Comparison of ENCODE assay signal across 12 cellular contexts in genomic region chr18:12279781-12280531, GRCh38. TPM values are rescaled to one million over a fixed set of nuclear protein-coding genes. Genes with fewer than 3 reads are reported as not detected.
DNase-seq lines count a peak whose midpoint lies in the region; ATAC-seq and TF ChIP-seq lines count a peak whose summit lies in the region.
"Had no signal": no experiment of that assay in that cellular context is flagged by ENCODE, and none has a peak within 500 bp of the region (broad histone marks: within the 10 kb centered on the region; RNA-seq: fewer than 3 reads in every experiment).

No MANE protein-coding gene starts in this region.

- no peak overlapping the region for H3K4me3 Mint-ChIP-seq in progenitor cell of endocrine pancreas (ENCODE audit: low read depth)
- H3K4me3 Mint-ChIP-seq in activated naive CD8-positive, alpha-beta T cell treated with anti-CD3 and anti-CD28 coated beads, Interleukin-2, amount 50 U/mL, for 24 hours = no peak overlapping the region
- H3K4me3 Mint-ChIP-seq: activated naive CD8-positive, alpha-beta T cell treated with anti-CD3 and anti-CD28 coated beads for 36 hours had no signal

- peak overlapping the region; percentile 94 for H3K27ac ChIP-seq in left ventricle myocardium inferior (replicated peaks)
- H3K27ac ChIP-seq: 22Rv1 had no signal

- H3K27ac Mint-ChIP-seq in progenitor cell of endocrine pancreas = peak overlapping the region; percentile 90
- H3K27ac Mint-ChIP-seq in activated naive CD8-positive, alpha-beta T cell treated with anti-CD3 and anti-CD28 coated beads, Interleukin-2, amount 50 U/mL, for 24 hours = no peak overlapping the region
- H3K27ac Mint-ChIP-seq: activated naive CD8-positive, alpha-beta T cell treated with anti-CD3 and anti-CD28 coated beads for 36 hours had no signal

- intact Hi-C loops in Right ventricle myocardium inferior (cut with DNase I) (loop anchor here (2.0 to 10.0 kb wide), 4 partner anchors 37 to 375 kb away; partner anchors contain the start of genes AFG3L2 and SPIRE1), cardiac septum (cut with DNase I) (loop anchor here (2.0 to 5.0 kb wide), 2 partner anchors 37 to 97 kb away; partner anchors contain the start of gene AFG3L2), left ventricle myocardium inferior (cut with micrococcal nuclease) (no loop called here)

- H3K36me3 Mint-ChIP-seq in progenitor cell of endocrine pancreas (ENCODE audit: insufficient read depth) = no peaks in the 10 kb centered on the region
- H3K36me3 Mint-ChIP-seq in activated naive CD8-positive, alpha-beta T cell treated with anti-CD3 and anti-CD28 coated beads, Interleukin-2, amount 50 U/mL, for 24 hours (ENCODE audit: low read depth) = no peaks in the 10 kb centered on the region
- H3K36me3 Mint-ChIP-seq: activated naive CD8-positive, alpha-beta T cell treated with anti-CD3 and anti-CD28 coated beads for 36 hours had no signal

- H3K27me3 Mint-ChIP-seq in progenitor cell of endocrine pancreas = peaks cover 11% of the 10 kb centered on the region
- peaks cover 15% of the 10 kb centered on the region for H3K27me3 Mint-ChIP-seq in activated naive CD8-positive, alpha-beta T cell treated with anti-CD3 and anti-CD28 coated beads, Interleukin-2, amount 50 U/mL, for 24 hours

- DNase-seq in Right ventricle myocardium inferior (ENCODE audit: missing footprints) (no peak), cardiac septum (ENCODE audit: low spot score) (no peak), left ventricle myocardium inferior (no peak), progenitor cell of endocrine pancreas (ENCODE audit: low spot score, unreplicated experiment) (no peak), cerebellar nuclear complex (lab: John Stamatoyannopoulos, UW) (no peak), NCI-H1694 treated with DMSO at 0.1 percent for 48 hours (lab: John Stamatoyannopoulos, UW) (no peak), HuH-7.5 (ENCODE audit: low spot score) (no peak)
- no peak for DNase-seq in activated naive CD8-positive, alpha-beta T cell treated with anti-CD3 and anti-CD28 coated beads, Interleukin-2, amount 50 U/mL, for 24 hours
- DNase-seq: activated naive CD8-positive, alpha-beta T cell treated with anti-CD3 and anti-CD28 coated beads for 36 hours; NCI-H526 treated with DMSO at 0.1 percent for 48 hours; stimulated activated CD4-positive, alpha-beta T cell treated with anti-CD3 and anti-CD28 coated beads, Interleukin-4, amount 100 ng/mL, for 1 hour had no signal

- TF ChIP-seq CTCF in left ventricle myocardium inferior (IDR thresholded peaks at IDR 0.05; ENCODE audit: borderline replicate concordance) (no peak), progenitor cell of endocrine pancreas (IDR thresholded peaks at IDR 0.05; ENCODE audit: unreplicated experiment) (no peak)

- ATAC-seq in Right ventricle myocardium inferior = peak; percentile 8
- no peak for ATAC-seq in activated naive CD8-positive, alpha-beta T cell treated with anti-CD3 and anti-CD28 coated beads, Interleukin-2, amount 50 U/mL, for 24 hours

- no peaks in the 10 kb centered on the region for H3K9me3 Mint-ChIP-seq in progenitor cell of endocrine pancreas (ENCODE audit: low read depth)
- H3K9me3 Mint-ChIP-seq in activated naive CD8-positive, alpha-beta T cell treated with anti-CD3 and anti-CD28 coated beads, Interleukin-2, amount 50 U/mL, for 24 hours = no peaks in the 10 kb centered on the region
- H3K9me3 Mint-ChIP-seq: activated naive CD8-positive, alpha-beta T cell treated with anti-CD3 and anti-CD28 coated beads for 36 hours had no signal

- peaks cover 15% of the 10 kb centered on the region for H3K4me1 Mint-ChIP-seq in progenitor cell of endocrine pancreas (ENCODE audit: low read depth)
- no peaks in the 10 kb centered on the region for H3K4me1 Mint-ChIP-seq in activated naive CD8-positive, alpha-beta T cell treated with anti-CD3 and anti-CD28 coated beads, Interleukin-2, amount 50 U/mL, for 24 hours
- H3K4me1 Mint-ChIP-seq: activated naive CD8-positive, alpha-beta T cell treated with anti-CD3 and anti-CD28 coated beads for 36 hours had no signal

- no peaks in the 10 kb centered on the region for H3K9me3 ChIP-seq in left ventricle myocardium inferior (replicated peaks)

- no peaks in the 10 kb centered on the region for H3K27me3 ChIP-seq in left ventricle myocardium inferior (ENCODE audit: low read depth)

- peak overlapping the region; percentile 63 for H3K4me3 ChIP-seq in left ventricle myocardium inferior

- H3K4me1 ChIP-seq in left ventricle myocardium inferior = peaks cover 39% of the 10 kb centered on the region

- H3K36me3 ChIP-seq in left ventricle myocardium inferior = no peaks in the 10 kb centered on the region

RNA-seq across cellular contexts. Expression of gene CIDEA, which starts 25.8 kb away (rescaled TPM):
- total RNA-seq in Right ventricle myocardium inferior (1.7 TPM), cardiac septum (0.40 TPM), left ventricle myocardium inferior (0.33 TPM), progenitor cell of endocrine pancreas (not detected in 2 replicates)
- total RNA-seq: activated naive CD8-positive, alpha-beta T cell treated with anti-CD3 and anti-CD28 coated beads for 36 hours had no signal

RNA-seq across cellular contexts. Expression of gene TUBB6, which starts 28.1 kb away (rescaled TPM):
- total RNA-seq in Right ventricle myocardium inferior = 132 TPM
- 155 TPM for total RNA-seq in cardiac septum
- 81.5 TPM for total RNA-seq in left ventricle myocardium inferior
- 7.2 and 10.7 TPM in 2 replicates for total RNA-seq in progenitor cell of endocrine pancreas
